ENCODE assay signal across 19 cellular contexts in the genomic region with DNA sequence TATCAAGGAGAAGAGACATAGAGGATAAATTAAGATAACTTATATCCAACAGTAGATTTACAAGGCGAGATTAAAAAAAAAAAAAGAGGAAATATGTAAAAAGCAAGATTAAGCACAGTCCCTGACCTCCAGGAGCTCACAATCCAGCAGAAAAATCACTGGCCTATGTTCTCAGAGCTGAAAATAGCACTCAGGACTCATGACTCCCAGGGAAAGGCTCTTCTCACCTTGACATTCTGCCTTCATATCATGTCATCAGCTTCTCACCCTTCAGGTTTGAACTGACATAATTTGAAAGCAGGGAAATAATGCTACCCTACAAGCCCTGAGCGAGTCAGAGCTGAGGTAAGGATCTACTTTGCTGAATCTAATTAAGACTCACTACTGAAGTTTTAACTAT.
DNase-seq lines count a peak whose midpoint lies in the region; ATAC-seq, FAIRE-seq and TF ChIP-seq lines count a peak whose summit lies in the region.
"Had no signal": no experiment of that assay in that cellular context is flagged by ENCODE, and none has a peak within 500 bp of the region (broad histone marks: within the 10 kb centered on the region; RNA-seq: fewer than 3 reads in every experiment).

No MANE protein-coding gene starts in this region.

- peak; percentile 32 for FAIRE-seq in urothelium cell line (lab: Jason Lieb, UNC)
- FAIRE-seq in RCC 7860 (lab: Jason Lieb, UNC) = no peak
- FAIRE-seq: A549, D721Med, G401.6, GM12891, GM19239 had no signal

- H3K4me1 ChIP-seq in cardiac muscle cell (ENCODE audit: low read depth) = peaks cover 8% of the 10 kb centered on the region
- H3K4me1 ChIP-seq: A549; BLaER1 treated with 17β-estradiol and CSF1 and Interleukin-3, amounts not matched to agents 10 nM and 100 nM; Caco-2 had no signal

- no peak for TF ChIP-seq CTCF in cardiac muscle cell (IDR thresholded peaks at IDR 0.05; ENCODE audit: low read depth, low read length)

- H3K9me3 ChIP-seq in cardiac muscle cell (ENCODE audit: low read depth) = no peaks in the 10 kb centered on the region
- H3K9me3 ChIP-seq: A549, Caco-2 had no signal

- no peak for ATAC-seq in Right ventricle myocardium superior (ENCODE audit: poor library complexity)
- ATAC-seq in esophagus mucosa = peak; percentile 69
- ATAC-seq: A549; CD8-positive, alpha-beta T cell had no signal

- peak overlapping the region; percentile 7 for H3K27ac ChIP-seq in cardiac muscle cell
- H3K27ac ChIP-seq: 22Rv1; A549; BLaER1 treated with 17β-estradiol and CSF1 and Interleukin-3, amounts not matched to agents 10 nM and 100 nM; C4-2B had no signal

- intact Hi-C loops in Right ventricle myocardium superior (cut with DNase I) = no loop called here

- DNase-seq in cardiac muscle cell (ENCODE audit: low read depth in 1 of 2, low spot score in 1 of 2) (no peak), Right ventricle myocardium superior (no peak), urothelium cell line (ENCODE audit: low spot score) (no peak), RCC 7860 (ENCODE audit: low spot score) (no peak)
- DNase-seq: Caco-2; Calu3; CD4-positive, alpha-beta T cell; CD8-positive, alpha-beta T cell; DMS79 treated with DMSO at 0.1 percent for 48 hours; GF-D8 had no signal

- no peaks in the 10 kb centered on the region for H3K36me3 ChIP-seq in cardiac muscle cell
- H3K36me3 ChIP-seq: BLaER1 treated with 17β-estradiol and CSF1 and Interleukin-3, amounts not matched to agents 10 nM and 100 nM had no signal

- H3K27me3 ChIP-seq in cardiac muscle cell = no peaks in the 10 kb centered on the region
- H3K27me3 ChIP-seq: BLaER1 treated with 17β-estradiol and CSF1 and Interleukin-3, amounts not matched to agents 10 nM and 100 nM had no signal

- H3K4me3 ChIP-seq in cardiac muscle cell = no peak overlapping the region
- H3K4me3 ChIP-seq: A549; BLaER1 treated with 17β-estradiol and CSF1 and Interleukin-3, amounts not matched to agents 10 nM and 100 nM had no signal
